Comparison of ENCODE assay signal across 16 cellular contexts in genomic region chr7:83796760-83797159, GRCh38.
"Had no signal": no experiment of that assay in that cellular context is flagged by ENCODE, and none has a peak within 500 bp of the region (broad histone marks: within the 10 kb centered on the region; RNA-seq: fewer than 3 reads in every experiment).

No MANE protein-coding gene starts in this region.

- H3K4me3 Mint-ChIP-seq: activated CD4-positive, alpha-beta T cell treated with anti-CD3 and anti-CD28 coated beads for 36 hours; activated CD8-positive, alpha-beta T cell treated with anti-CD3 and anti-CD28 coated beads for 36 hours; natural killer cell treated with Interleukin-12 subunit alpha and Interleukin-12 subunit beta and Interleukin-15 and Interleukin-18, amount 100 ng/mL, for 72 hours had no signal

- H3K27me3 Mint-ChIP-seq: activated CD4-positive, alpha-beta T cell treated with anti-CD3 and anti-CD28 coated beads for 36 hours; activated CD8-positive, alpha-beta T cell treated with anti-CD3 and anti-CD28 coated beads for 36 hours; natural killer cell treated with Interleukin-12 subunit alpha and Interleukin-12 subunit beta and Interleukin-15 and Interleukin-18, amount 100 ng/mL, for 72 hours had no signal

- H3K27ac ChIP-seq: adrenal gland, colonic mucosa, left ventricle myocardium inferior, right atrium auricular region, skin epidermis, tibial artery, vagina, VCaP had no signal

- H3K4me1 ChIP-seq: adrenal gland, colonic mucosa, left ventricle myocardium inferior, right atrium auricular region, tibial artery, vagina had no signal

- ATAC-seq: activated CD4-positive, alpha-beta T cell treated with anti-CD3 and anti-CD28 coated beads for 36 hours; activated CD8-positive, alpha-beta T cell treated with anti-CD3 and anti-CD28 coated beads for 36 hours; natural killer cell treated with Interleukin-12 subunit alpha and Interleukin-12 subunit beta and Interleukin-15 and Interleukin-18, amount 100 ng/mL, for 72 hours had no signal

- H3K4me1 Mint-ChIP-seq: activated CD4-positive, alpha-beta T cell treated with anti-CD3 and anti-CD28 coated beads for 36 hours had no signal

- H3K4me3 ChIP-seq: adrenal gland, colonic mucosa, left ventricle myocardium inferior, right atrium auricular region, skin epidermis, tibial artery, vagina had no signal

- H3K27me3 ChIP-seq: adrenal gland, colonic mucosa, right atrium auricular region, tibial artery, vagina had no signal

- H3K36me3 ChIP-seq: adrenal gland, colonic mucosa, left ventricle myocardium inferior, right atrium auricular region, tibial artery, vagina had no signal

- DNase-seq: activated CD4-positive, alpha-beta T cell treated with anti-CD3 and anti-CD28 coated beads for 36 hours; activated CD8-positive, alpha-beta T cell treated with anti-CD3 and anti-CD28 coated beads for 36 hours; activated naive CD4-positive, alpha-beta T cell treated with anti-CD3 and anti-CD28 coated beads, Interleukin-2, amount 50 U/mL, for 16 hours; adrenal gland; colonic mucosa; effector CD8-positive, alpha-beta T cell; islet precursor cell; left ventricle myocardium inferior; mesenchymal stem cell; nucleus accumbens; tibial artery had no signal

- H3K27ac Mint-ChIP-seq: activated CD4-positive, alpha-beta T cell treated with anti-CD3 and anti-CD28 coated beads for 36 hours; activated CD8-positive, alpha-beta T cell treated with anti-CD3 and anti-CD28 coated beads for 36 hours; natural killer cell treated with Interleukin-12 subunit alpha and Interleukin-12 subunit beta and Interleukin-15 and Interleukin-18, amount 100 ng/mL, for 72 hours had no signal
